23 cellular contexts compared by ENCODE assay signal in genomic region chr3:73801444-73801843, GRCh38.
DNase-seq lines count a peak whose midpoint lies in the region; ATAC-seq, FAIRE-seq and TF ChIP-seq lines count a peak whose summit lies in the region.
"Had no signal": no experiment of that assay in that cellular context is flagged by ENCODE, and none has a peak within 500 bp of the region (broad histone marks: within the 10 kb centered on the region; RNA-seq: fewer than 3 reads in every experiment).

No MANE protein-coding gene starts in this region.

- H3K27ac ChIP-seq in SK-N-SH (ENCODE audit: low read depth in 2 of 2, low read length in 1 of 2) (no peak overlapping the region), ascending aorta (peak overlapping the region; percentile 1 to 14), osteoblast (ENCODE audit: low read depth, low read length) (no peak overlapping the region), HepG2 (ENCODE audit: extremely low read length, insufficient read depth, low read length) (no peak overlapping the region), ovary (no peak overlapping the region)
- H3K27ac ChIP-seq: 22Rv1, BLaER1, C4-2B, GM23248 had no signal

- TF ChIP-seq POLR2A in HepG2 (IDR thresholded peaks at IDR 0.05; ENCODE audit: insufficient read depth in 1 of 2, low read depth in 2 of 2, low read length in 2 of 2) (no peak), ovary (IDR thresholded peaks at IDR 0.05) (no peak)

- DNase-seq in SK-N-SH (no peak), ascending aorta (ENCODE audit: low spot score in 2 of 2) (no peak), osteoblast (ENCODE audit: insufficient read length, low spot score, missing footprints) (peak; percentile 34), SK-N-DZ (ENCODE audit: low spot score) (no peak), HepG2 (ENCODE audit: low spot score) (no peak), ovary (no peak)
- DNase-seq: Caco-2; CD4-positive, CD25-positive, alpha-beta regulatory T cell; CD8-positive, alpha-beta T cell; DMS153; DND-41; GF-D8; GM23248; H7; HCEC 1CT had no signal

- H3K4me2 ChIP-seq in SK-N-SH (no peak overlapping the region), osteoblast (ENCODE audit: insufficient read depth, low read length) (no peak overlapping the region), HepG2 (ENCODE audit: low read depth, low read length) (no peak overlapping the region)
- H3K4me2 ChIP-seq: BLaER1 had no signal

- H3F3A ChIP-seq in SK-N-SH (replicated peaks; ENCODE audit: insufficient read depth), result no peaks in the 10 kb centered on the region

- ATAC-seq in SK-N-SH treated with all-trans-retinoic acid at 6 μM for 48 hours, result no peak
- no peak for ATAC-seq in HepG2
- ATAC-seq in GM19395 (IDR thresholded peaks at IDR 0.05; ENCODE audit: unreplicated experiment), result no peak
- ATAC-seq: CD8-positive, alpha-beta T cell had no signal

- TF ChIP-seq RAD21 in SK-N-SH (IDR thresholded peaks at IDR 0.05; ENCODE audit: low read length), result no peak
- no peak for TF ChIP-seq RAD21 in HepG2 (CRISPR knock-in tag; IDR thresholded peaks at IDR 0.05)

- no peak for TF ChIP-seq CTCF in SK-N-SH (IDR thresholded peaks at IDR 0.05)
- TF ChIP-seq CTCF in ascending aorta (IDR thresholded peaks at IDR 0.05), result no peak
- no peak for TF ChIP-seq CTCF in osteoblast (IDR thresholded peaks at IDR 0.05; ENCODE audit: extremely low read depth, low read depth, low read length)
- no peak for TF ChIP-seq CTCF in HepG2 (CRISPR knock-in tag; IDR thresholded peaks at IDR 0.05)
- no peak for TF ChIP-seq CTCF in ovary (IDR thresholded peaks at IDR 0.05)

- H3K9me2 ChIP-seq in SK-N-SH, result no peaks in the 10 kb centered on the region

- FAIRE-seq in HepG2 (lab: Jason Lieb, UNC), result no peak
- FAIRE-seq: A204.1, GM12892, H1 had no signal

- H3K4me1 ChIP-seq in SK-N-SH (ENCODE audit: control insufficient read depth in 1 of 2, insufficient read depth in 2 of 2, low read depth in 1 of 2, low read length in 1 of 2) (no peaks in the 10 kb centered on the region), ascending aorta (peaks cover 0 to 20% of the 10 kb centered on the region in 2 donors), osteoblast (ENCODE audit: insufficient read depth, low read length) (peaks cover 16% of the 10 kb centered on the region), HepG2 (ENCODE audit: insufficient read depth, low read length) (no peaks in the 10 kb centered on the region), ovary (ENCODE audit: insufficient read depth) (no peaks in the 10 kb centered on the region)
- H3K4me1 ChIP-seq: Caco-2 had no signal

- H3K79me2 ChIP-seq in SK-N-SH (ENCODE audit: insufficient read depth), result no peaks in the 10 kb centered on the region
- H3K79me2 ChIP-seq in osteoblast (ENCODE audit: insufficient read depth, low read length), result no peaks in the 10 kb centered on the region
- H3K79me2 ChIP-seq in HepG2 (ENCODE audit: insufficient read depth, low read length), result no peaks in the 10 kb centered on the region

- H3K36me3 ChIP-seq in SK-N-SH (replicated peaks in 1 of 2; ENCODE audit: control insufficient read depth in 1 of 2, insufficient read depth in 2 of 2, low read length in 1 of 2), result no peaks in the 10 kb centered on the region
- no peaks in the 10 kb centered on the region for H3K36me3 ChIP-seq in ascending aorta
- no peaks in the 10 kb centered on the region for H3K36me3 ChIP-seq in osteoblast (ENCODE audit: insufficient read depth, low read length)
- H3K36me3 ChIP-seq in HepG2 (replicated peaks in 1 of 2; ENCODE audit: control insufficient read depth in 1 of 2, insufficient read depth in 2 of 2, low read length in 2 of 2), result no peaks in the 10 kb centered on the region
- no peaks in the 10 kb centered on the region for H3K36me3 ChIP-seq in ovary
- H3K36me3 ChIP-seq: BLaER1 had no signal

- H3K9ac ChIP-seq in SK-N-SH (no peak overlapping the region), HepG2 (ENCODE audit: insufficient read depth, low read depth, low read length) (no peak overlapping the region)
- H3K9ac ChIP-seq: BLaER1, GM23248 had no signal

- CTCF ChIA-PET in SK-N-SH (lab: Yijun Ruan, JAX), result interaction anchor here (1.1 kb wide), 1 partner anchor 36 kb away, joined by 3 read pairs; no protein-coding TSS in a partner anchor
- CTCF ChIA-PET in HepG2 (lab: Yijun Ruan, JAX; ENCODE audit: low intra/inter-chr PET ratio, low total read pairs), result no interaction called here

- in situ Hi-C loops in HepG2 (cut with HindIII; ENCODE audit: extremely low pct_ligation_motif_present, low pct_unique_long_range_greater_than_20kb), result no loop called here

- 0 out of 2 replicates have a peak overlapping the region, but pooled peaks have one; percentile 35 for H2AFZ ChIP-seq in SK-N-SH (ENCODE audit: low read depth)
- H2AFZ ChIP-seq in osteoblast (ENCODE audit: low read length), result no peak overlapping the region
- no peak overlapping the region for H2AFZ ChIP-seq in HepG2 (ENCODE audit: low read length)
- H2AFZ ChIP-seq: GM23248 had no signal

- H3K9me3 ChIP-seq in SK-N-SH, result no peaks in the 10 kb centered on the region; the same call in 1 of the 2 replicates
- no peaks in the 10 kb centered on the region for H3K9me3 ChIP-seq in ascending aorta
- H3K9me3 ChIP-seq in osteoblast (ENCODE audit: low read depth, low read length), result no peaks in the 10 kb centered on the region
- H3K9me3 ChIP-seq in HepG2 (ENCODE audit: low read length), result no peaks in the 10 kb centered on the region
- no peaks in the 10 kb centered on the region for H3K9me3 ChIP-seq in ovary
- H3K9me3 ChIP-seq: Caco-2 had no signal

- WGBS in SK-N-SH (ENCODE audit: low lambda C conversion rate), result 81% methylated on average over 2 of the region's 2 CpGs
- 1% methylated on average over 2 of the region's 2 CpGs for WGBS in HepG2 (ENCODE audit: low lambda C conversion rate)
- WGBS in ovary, 3 donors, result 93 to 94% (median 94%) methylated on average over 2 of the region's 2 CpGs

- H3K27me3 ChIP-seq in SK-N-SH (ENCODE audit: insufficient read depth) (no peaks in the 10 kb centered on the region), ascending aorta (no peaks in the 10 kb centered on the region), osteoblast (ENCODE audit: insufficient read depth, low read length) (no peaks in the 10 kb centered on the region), HepG2 (ENCODE audit: control insufficient read depth in 1 of 2, insufficient read depth in 2 of 2, low read length in 2 of 2) (no peaks in the 10 kb centered on the region), ovary (no peaks in the 10 kb centered on the region)
- H3K27me3 ChIP-seq: BLaER1 had no signal

- no peak overlapping the region for H3K4me3 ChIP-seq in SK-N-SH (ENCODE audit: low read depth in 2 of 2, low read length in 1 of 2)
- H3K4me3 ChIP-seq in ascending aorta, result no peak overlapping the region
- no peak overlapping the region for H3K4me3 ChIP-seq in osteoblast (ENCODE audit: insufficient read depth, low read length)
- no peak overlapping the region for H3K4me3 ChIP-seq in HepG2 (replicated peaks in 1 of 3; ENCODE audit: insufficient read depth in 1 of 3, low read depth in 2 of 3, low read length in 3 of 3)
- no peak overlapping the region for H3K4me3 ChIP-seq in ovary
- H3K4me3 ChIP-seq: BLaER1, GM23248 had no signal

- BruUV-seq in HepG2 (replicated peaks; lab: Mats Ljungman, UMichigan), result no TSS peak

- TF ChIP-seq EP300 in SK-N-SH (IDR thresholded peaks at IDR 0.05; ENCODE audit: borderline replicate concordance in 1 of 2, low read depth in 1 of 2, low read length in 1 of 2) (no peak), HepG2 (IDR thresholded peaks at IDR 0.05; ENCODE audit: low read depth in 2 of 2, low read length in 2 of 2) (no peak), HepG2 (CRISPR knock-in tag; IDR thresholded peaks at IDR 0.05; ENCODE audit: borderline replicate concordance) (no peak), ovary (IDR thresholded peaks at IDR 0.05) (no peak)

- POLR2A ChIA-PET in SK-N-SH (lab: Yijun Ruan, JAX) (no interaction called here), HepG2 (lab: Yijun Ruan, JAX) (no interaction called here)

- H4K20me1 ChIP-seq in SK-N-SH (ENCODE audit: insufficient read depth), result no peaks in the 10 kb centered on the region
- no peaks in the 10 kb centered on the region for H4K20me1 ChIP-seq in osteoblast (ENCODE audit: insufficient read depth, low read length)
- H4K20me1 ChIP-seq in HepG2 (ENCODE audit: insufficient read depth, low read length), result no peaks in the 10 kb centered on the region
- H4K20me1 ChIP-seq: BLaER1 had no signal

- intact Hi-C loops in ascending aorta (cut with DNase I), result no loop called here
- intact Hi-C loops in HepG2 (cut with micrococcal nuclease; ENCODE audit: unreplicated experiment), result no loop called here
- intact Hi-C loops in ovary (cut with DNase I), result no loop called here

TF ChIP-seq in SK-N-SH, 30 proteins besides CTCF, POLR2A, EP300 and RAD21:
- no peak for TF ChIP-seq POLR2AphosphoS5 (IDR thresholded peaks at IDR 0.05; ENCODE audit: low read depth, low read length)
TF ChIP-seq in SK-N-SH: peak in this region for 0.

TF ChIP-seq in SK-N-SH treated with all-trans-retinoic acid at 6 μM for 48 hours, 23 proteins besides CTCF, POLR2A, EP300 and RAD21 (continues in another document):
- TF ChIP-seq CSDC2 (CRISPR knock-in tag; IDR thresholded peaks at IDR 0.05) (no peak), OSR1 (CRISPR knock-in tag; IDR thresholded peaks at IDR 0.05) (no peak), ISL1 (CRISPR knock-in tag; IDR thresholded peaks at IDR 0.05) (no peak)

TF ChIP-seq in HepG2, 621 proteins besides CTCF, POLR2A, EP300 and RAD21 (continues in another document):
- no peak for TF ChIP-seq TIGD3 (CRISPR knock-in tag; IDR thresholded peaks at IDR 0.05; ENCODE audit: borderline replicate concordance)
- no peak for TF ChIP-seq WIZ (CRISPR knock-in tag; IDR thresholded peaks at IDR 0.05)
- TF ChIP-seq POLR2G (IDR thresholded peaks at IDR 0.05; ENCODE audit: low read depth, low read length), result no peak
- TF ChIP-seq ZNF274 (CRISPR knock-in tag; IDR thresholded peaks at IDR 0.05), result no peak
- TF ChIP-seq ZNF335 (CRISPR knock-in tag; IDR thresholded peaks at IDR 0.05), result no peak
- no peak for TF ChIP-seq SUZ12 (IDR thresholded peaks at IDR 0.05; ENCODE audit: low read depth, low read length)
- TF ChIP-seq ZEB1 (IDR thresholded peaks at IDR 0.05; ENCODE audit: insufficient replicate concordance, low read depth), result no peak
- TF ChIP-seq ZNF232 (CRISPR knock-in tag; IDR thresholded peaks at IDR 0.05; ENCODE audit: borderline replicate concordance), result no peak
- no peak for TF ChIP-seq ZNF546 (CRISPR knock-in tag; conservative IDR thresholded peaks at IDR 0.05)

Comparison
In these comparisons a context has a peak if more than half of its experiments do, and no peak if none do; other contexts are left out.
1. H3K27ac ChIP-seq: peak in ascending aorta (2 of 2); none in SK-N-SH (0 of 2), osteoblast (single experiment), HepG2 (single experiment) and ovary (0 of 2).